ENCODE assay signal across 10 cellular contexts in the genomic region with DNA sequence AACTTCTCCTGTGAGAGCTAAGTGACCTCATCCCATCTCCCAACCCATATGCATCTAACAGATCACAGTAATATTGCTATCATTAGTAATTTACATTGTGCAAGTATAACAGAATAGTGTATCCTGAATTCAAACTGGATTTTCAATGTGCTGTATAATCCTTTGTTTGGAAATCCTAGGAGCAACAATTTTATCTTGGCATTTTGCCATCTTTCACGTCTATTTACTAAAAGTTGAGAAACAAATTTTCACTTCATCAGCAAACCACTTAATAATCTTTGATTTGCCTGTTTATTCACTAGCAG. TPM values are rescaled to one million over a fixed set of nuclear protein-coding genes. Genes with fewer than 3 reads are reported as not detected.
DNase-seq lines count a peak whose midpoint lies in the region; ATAC-seq, FAIRE-seq and TF ChIP-seq lines count a peak whose summit lies in the region.
"Had no signal": no experiment of that assay in that cellular context is flagged by ENCODE, and none has a peak within 500 bp of the region (broad histone marks: within the 10 kb centered on the region; RNA-seq: fewer than 3 reads in every experiment).

No MANE protein-coding gene starts in this region.

- H3K4me1 ChIP-seq in OCI-LY7 (ENCODE audit: insufficient read depth, low read length, poor library complexity, severe bottlenecking) (peaks cover 34% of the 10 kb centered on the region), skeletal muscle satellite cell (ENCODE audit: control insufficient read depth, insufficient read depth, low read length) (peaks cover 26% of the 10 kb centered on the region), colonic mucosa (peaks cover 12% of the 10 kb centered on the region), pancreas (peaks cover 16 to 28% (median 26%) of the 10 kb centered on the region in 3 donors)

- H3K27ac Mint-ChIP-seq in activated CD4-positive, alpha-beta T cell treated with anti-CD3 and anti-CD28 coated beads, Interleukin-2, amount 10 ng/mL, durations not matched to agents 7 days and 5 days = peak overlapping the region; percentile 38

- H3K9ac ChIP-seq in skeletal muscle satellite cell (ENCODE audit: low read depth, low read length) (no peak overlapping the region), colonic mucosa (ENCODE audit: low read depth in 2 of 2, low read length in 2 of 2) (no peak overlapping the region)
- H3K9ac ChIP-seq: BLaER1 treated with 17β-estradiol and CSF1 and Interleukin-3, amounts not matched to agents 10 nM and 100 nM had no signal

- peak overlapping the region; percentile 11; the same call in 1 of the 2 replicates for H3K4me2 ChIP-seq in OCI-LY7 (ENCODE audit: low read length)
- peak overlapping the region; percentile 77 for H3K4me2 ChIP-seq in skeletal muscle satellite cell (ENCODE audit: low read length)

- no peak for FAIRE-seq in HTR-8/SVneo (lab: Jason Lieb, UNC)
- no peak for FAIRE-seq in pancreas (lab: Jason Lieb, UNC)

- CTCF ChIA-PET in activated CD4-positive, alpha-beta T cell treated with anti-CD3 and anti-CD28 coated beads, Interleukin-2, amount 10 ng/mL, durations not matched to agents 7 days and 5 days (lab: Charles Lee) = interaction anchor here (0.7 to 1.9 kb wide), 11 partner anchors 8 to 142 kb away, joined by 3 to 6 read pairs (median 4); no protein-coding TSS in a partner anchor
- CTCF ChIA-PET in OCI-LY7 (lab: Charles Lee; ENCODE audit: unreplicated experiment) = no interaction called here

- H3K4me3 ChIP-seq in OCI-LY7 (ENCODE audit: low read depth, low read length, poor library complexity, severe bottlenecking) = no peak overlapping the region
- H3K4me3 ChIP-seq in epithelial cell of esophagus (ENCODE audit: low read length) = no peak overlapping the region
- no peak overlapping the region for H3K4me3 ChIP-seq in skeletal muscle satellite cell (ENCODE audit: low read length)
- H3K4me3 ChIP-seq in colonic mucosa = no peak overlapping the region
- no peak overlapping the region for H3K4me3 ChIP-seq in pancreas
- H3K4me3 ChIP-seq: BLaER1 treated with 17β-estradiol and CSF1 and Interleukin-3, amounts not matched to agents 10 nM and 100 nM had no signal

- H3K27ac ChIP-seq in OCI-LY7 (ENCODE audit: low read depth, low read length, poor library complexity, severe bottlenecking) (no peak overlapping the region), colonic mucosa (no peak overlapping the region), pancreas (no peak overlapping the region)
- H3K27ac ChIP-seq: BLaER1 treated with 17β-estradiol and CSF1 and Interleukin-3, amounts not matched to agents 10 nM and 100 nM had no signal

- intact Hi-C loops in OCI-LY7 (cut with micrococcal nuclease; ENCODE audit: unreplicated experiment) (no loop called here), colonic mucosa (cut with DNase I) (no loop called here), pancreas (cut with DNase I) (no loop called here)

- peaks cover 11% of the 10 kb centered on the region for H3K36me3 Mint-ChIP-seq in activated CD4-positive, alpha-beta T cell treated with anti-CD3 and anti-CD28 coated beads, Interleukin-2, amount 10 ng/mL, durations not matched to agents 7 days and 5 days (ENCODE audit: low read depth)

- H3K36me3 ChIP-seq in OCI-LY7 (ENCODE audit: insufficient read depth, low read length) (no peaks in the 10 kb centered on the region), skeletal muscle satellite cell (ENCODE audit: insufficient read depth, low read length) (no peaks in the 10 kb centered on the region), colonic mucosa (no peaks in the 10 kb centered on the region), pancreas (no peaks in the 10 kb centered on the region)
- H3K36me3 ChIP-seq: BLaER1 treated with 17β-estradiol and CSF1 and Interleukin-3, amounts not matched to agents 10 nM and 100 nM had no signal

- H3K9me2 ChIP-seq in OCI-LY7 (ENCODE audit: insufficient read depth, low read length) = no peaks in the 10 kb centered on the region

- H3K27me3 ChIP-seq in skeletal muscle satellite cell (ENCODE audit: control insufficient read depth, insufficient read depth, low read length) (no peaks in the 10 kb centered on the region), colonic mucosa (no peaks in the 10 kb centered on the region), pancreas (no peaks in the 10 kb centered on the region)

- no peaks in the 10 kb centered on the region for H3K27me3 Mint-ChIP-seq in activated CD4-positive, alpha-beta T cell treated with anti-CD3 and anti-CD28 coated beads, Interleukin-2, amount 10 ng/mL, durations not matched to agents 7 days and 5 days

- no peak for DNase-seq in activated CD4-positive, alpha-beta T cell treated with anti-CD3 and anti-CD28 coated beads, Interleukin-2, amount 10 ng/mL, durations not matched to agents 7 days and 5 days
- DNase-seq in activated CD4-positive, alpha-beta T cell treated with anti-CD3 and anti-CD28 coated beads, Interleukin-2, amount 50 U/mL, for 4 hours = no peak
- DNase-seq in OCI-LY7 (ENCODE audit: low spot score) = no peak
- peak; percentile 49 for DNase-seq in epithelial cell of esophagus (ENCODE audit: low read depth)
- no peak for DNase-seq in HTR-8/SVneo (ENCODE audit: insufficient read length, low spot score)
- DNase-seq in colonic mucosa = no peak
- no peak for DNase-seq in pancreas

- TF ChIP-seq CTCF in OCI-LY7 (conservative IDR thresholded peaks at IDR 0.05; ENCODE audit: low read length) = no peak
- no peak for TF ChIP-seq CTCF in epithelial cell of esophagus (IDR thresholded peaks at IDR 0.05; ENCODE audit: insufficient read depth, low read depth, low read length, missing control alignments)
- no peak for TF ChIP-seq CTCF in colonic mucosa (IDR thresholded peaks at IDR 0.05)
- no peak for TF ChIP-seq CTCF in pancreas (IDR thresholded peaks at IDR 0.05)

- WGBS in pancreas, 2 donors = 0% methylated on average over 1 of the region's 1 CpG

- H4K20me1 ChIP-seq in OCI-LY7 (ENCODE audit: insufficient read depth, low read length) = peaks cover 8% of the 10 kb centered on the region; the same call in 1 of the 2 replicates

- no peak for ATAC-seq in pancreas
- ATAC-seq: sciatic nerve had no signal

- no TSS peak for BruUV-seq in OCI-LY7 (replicated peaks; lab: Mats Ljungman, UMichigan)

- POLR2A ChIA-PET in activated CD4-positive, alpha-beta T cell treated with anti-CD3 and anti-CD28 coated beads, Interleukin-2, amount 10 ng/mL, durations not matched to agents 7 days and 5 days (lab: Charles Lee) = no interaction called here
- POLR2A ChIA-PET in OCI-LY7 (lab: Charles Lee) = interaction anchor here (0.6 to 2.2 kb wide), 9 partner anchors 9 to 220 kb away, joined by 3 to 10 read pairs (median 3); partner anchors contain the start of gene SRSF7

- no peak overlapping the region for H2AFZ ChIP-seq in OCI-LY7 (ENCODE audit: low read length)

- H3K9me3 Mint-ChIP-seq in activated CD4-positive, alpha-beta T cell treated with anti-CD3 and anti-CD28 coated beads, Interleukin-2, amount 10 ng/mL, durations not matched to agents 7 days and 5 days = no peaks in the 10 kb centered on the region

- peak overlapping the region; percentile 41 for H3K4me3 Mint-ChIP-seq in activated CD4-positive, alpha-beta T cell treated with anti-CD3 and anti-CD28 coated beads, Interleukin-2, amount 10 ng/mL, durations not matched to agents 7 days and 5 days

- H3K79me2 ChIP-seq in OCI-LY7 (ENCODE audit: insufficient read depth, low read depth, low read length) = peaks cover 34% of the 10 kb centered on the region; the same call in 1 of the 2 replicates

- H3K9me3 ChIP-seq in OCI-LY7 (ENCODE audit: low read length) (no peaks in the 10 kb centered on the region), skeletal muscle satellite cell (replicated peaks; ENCODE audit: low read length) (no peaks in the 10 kb centered on the region), colonic mucosa (no peaks in the 10 kb centered on the region), pancreas (no peaks in the 10 kb centered on the region)
- H3K9me3 ChIP-seq: BLaER1 treated with 17β-estradiol and CSF1 and Interleukin-3, amounts not matched to agents 10 nM and 100 nM had no signal

- H3K4me1 Mint-ChIP-seq in activated CD4-positive, alpha-beta T cell treated with anti-CD3 and anti-CD28 coated beads, Interleukin-2, amount 10 ng/mL, durations not matched to agents 7 days and 5 days = peaks cover 67% of the 10 kb centered on the region

RNA-seq across cellular contexts. Expression of gene HNRNPLL, which starts 3.8 kb away (rescaled TPM):
- 10 to 100 TPM; 54.2 to 55.8 TPM for total RNA-seq in activated CD4-positive, alpha-beta T cell treated with anti-CD3 and anti-CD28 coated beads, Interleukin-2, amount 10 ng/mL, durations not matched to agents 7 days and 5 days
- 7.2 and 7.6 TPM in 2 replicates for total RNA-seq in OCI-LY7 (2014; rRNA removed; shearing (Covaris generic))
- total RNA-seq in OCI-LY7 (2022) = 47.2 and 47.9 TPM in 2 replicates
- total RNA-seq in skeletal muscle satellite cell (2012; rRNA removed) = 26.1 and 32.8 TPM in 2 replicates
- total RNA-seq in colonic mucosa = 10 to 100 TPM; 41.6 to 58.7 TPM
- 10 to 100 TPM; 12.3 to 20.8 (median 15.0) TPM for total RNA-seq in pancreas
- 1 to 10 TPM; 4.9 to 8.1 TPM for polyA plus RNA-seq in pancreas
